23 cellular contexts compared by ENCODE assay signal in the genomic region with DNA sequence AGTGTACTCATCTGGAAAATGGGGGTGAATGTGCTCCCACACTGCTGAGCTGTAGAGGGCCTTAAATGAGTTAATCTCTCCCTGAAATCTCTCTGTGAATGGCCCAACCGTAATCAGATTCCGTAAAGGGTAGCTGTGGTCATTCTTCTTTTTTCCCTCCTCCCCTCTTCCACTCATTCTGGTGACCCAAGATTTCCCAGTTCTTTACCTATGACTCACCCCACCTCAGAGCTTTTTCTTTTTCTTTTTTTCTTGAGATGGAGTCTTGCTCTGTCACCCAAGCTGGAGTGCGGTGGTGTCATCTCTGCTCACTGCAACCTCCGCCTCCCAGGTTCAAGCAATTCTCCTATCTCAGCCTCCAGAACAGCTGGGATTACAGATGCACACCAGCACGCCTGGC. TPM values are rescaled to one million over a fixed set of nuclear protein-coding genes. Genes with fewer than 3 reads are reported as not detected.
A peak's percentile ranks its signal among the peaks of the same experiment; 100 is the strongest.
DNase-seq lines count a peak whose midpoint lies in the region; ATAC-seq and TF ChIP-seq lines count a peak whose summit lies in the region.
"Had no signal": no experiment of that assay in that cellular context is flagged by ENCODE, and none has a peak within 500 bp of the region (broad histone marks: within the 10 kb centered on the region; RNA-seq: fewer than 3 reads in every experiment).

No MANE protein-coding gene starts in this region.

- H3K36me3 Mint-ChIP-seq in endodermal cell (ENCODE audit: low read depth), result no peaks in the 10 kb centered on the region
- H3K36me3 Mint-ChIP-seq: T-cell had no signal

- H3K9ac ChIP-seq in endodermal cell (ENCODE audit: extremely low read depth, low read length, poor library complexity, severe bottlenecking), result no peak overlapping the region
- H3K9ac ChIP-seq: BLaER1, KMS-11 had no signal

- TF ChIP-seq CTCF in endodermal cell (conservative IDR thresholded peaks at IDR 0.05), result no peak

- H3K4me1 ChIP-seq in endodermal cell (ENCODE audit: control insufficient read depth, insufficient read depth, low read length), result no peaks in the 10 kb centered on the region
- H3K4me1 ChIP-seq: BLaER1, Caco-2 had no signal

- H3K4me3 Mint-ChIP-seq in endodermal cell, result no peak overlapping the region
- H3K4me3 Mint-ChIP-seq: CD4-positive, alpha-beta T cell; GM23338; T-cell had no signal

- H3K27me3 Mint-ChIP-seq in endodermal cell (ENCODE audit: insufficient read depth), result peaks cover 15% of the 10 kb centered on the region

- WGBS in endodermal cell (ENCODE audit: insufficient coverage in 1 of 2, insufficient read length in 1 of 2), 2 experiments, result 92 to 94% methylated on average over 3 to 5 of the region's 5 CpGs

- H3K9me3 Mint-ChIP-seq in endodermal cell, result no peaks in the 10 kb centered on the region
- H3K9me3 Mint-ChIP-seq: CD4-positive, alpha-beta T cell; T-cell had no signal

- H3K27ac ChIP-seq in endodermal cell (ENCODE audit: low read depth, low read length), result no peak overlapping the region
- H3K27ac ChIP-seq: BLaER1, KMS-11 had no signal

- H3K9me3 ChIP-seq in endodermal cell (ENCODE audit: control insufficient read depth, low read length), result no peaks in the 10 kb centered on the region
- H3K9me3 ChIP-seq: BLaER1, Caco-2 had no signal

- peak overlapping the region; percentile 11 for H3K27ac Mint-ChIP-seq in endodermal cell
- H3K27ac Mint-ChIP-seq: CD4-positive, alpha-beta T cell; GM23338; T-cell had no signal

- no peaks in the 10 kb centered on the region for H3K27me3 ChIP-seq in endodermal cell (ENCODE audit: control insufficient read depth, insufficient read depth, low read length, poor library complexity, severe bottlenecking)
- H3K27me3 ChIP-seq: BLaER1 had no signal

- ATAC-seq in HG03439 (IDR thresholded peaks at IDR 0.05; ENCODE audit: unreplicated experiment) (no peak), left ventricle myocardium superior (no peak)
- ATAC-seq: GM23338, T-cell had no signal

- intact Hi-C loops in left ventricle myocardium superior (cut with micrococcal nuclease), result no loop called here

- peak; percentile 33 for DNase-seq in H4 (ENCODE audit: low spot score)
- DNase-seq in NCI-H226, result peak; percentile 48
- DNase-seq in endodermal cell, result no peak
- peak; percentile 18 for DNase-seq in renal cortical epithelial cell (ENCODE audit: low read depth)
- no peak for DNase-seq in NCI-H345 treated with DMSO at 0.1 percent for 48 hours (lab: John Stamatoyannopoulos, UW; ENCODE audit: unreplicated experiment)
- DNase-seq in islet precursor cell, result no peak
- no peak for DNase-seq in left ventricle myocardium superior
- DNase-seq: ACHN; Caco-2; CD4-positive, alpha-beta T cell; DND-41; NCI-H1694; NCI-H2081; NCI-H2171; NCI-H446; NCI-H526 treated with DMSO at 0.1 percent for 48 hours; SIG-M5; T-cell had no signal

- no peak overlapping the region for H3K4me3 ChIP-seq in endodermal cell (ENCODE audit: low read length)
- H3K4me3 ChIP-seq: BLaER1, GM23338 had no signal

- H3K4me1 Mint-ChIP-seq in endodermal cell, result peaks cover 4% of the 10 kb centered on the region
- H3K4me1 Mint-ChIP-seq: GM23338, T-cell had no signal

- no peaks in the 10 kb centered on the region for H3K36me3 ChIP-seq in endodermal cell (ENCODE audit: control insufficient read depth, insufficient read depth, low read length)
- H3K36me3 ChIP-seq: BLaER1 had no signal

RNA-seq across cellular contexts. Expression of a gene that starts 33.3 kb away (rescaled TPM):
- total RNA-seq in H4 (2014; rRNA removed; shearing (Covaris generic)), result not detected in 2 replicates
- total RNA-seq in endodermal cell (under 1 TPM; 0.13 to 0.40 TPM), renal cortical epithelial cell (0.45 and 1.0 TPM in 2 replicates), left ventricle myocardium superior (0.94 TPM)
- polyA plus RNA-seq in endodermal cell (2013, experiment 1 of 2), result 0.04 TPM
- under 0.01 TPM for polyA plus RNA-seq in endodermal cell (2013, experiment 2 of 2)
- total RNA-seq: G401 had no signal

RNA-seq across cellular contexts. Expression of a gene that starts 43.3 kb away (rescaled TPM):
- total RNA-seq in H4 (2014; rRNA removed; shearing (Covaris generic)), result not detected in 2 replicates
- not detected for total RNA-seq in endodermal cell
- polyA plus RNA-seq in endodermal cell (2013, experiment 1 of 2), result not detected
- not detected for polyA plus RNA-seq in endodermal cell (2013, experiment 2 of 2)
- not detected in 2 replicates for total RNA-seq in renal cortical epithelial cell
- not detected for total RNA-seq in left ventricle myocardium superior
- total RNA-seq: Caco-2; CD4-positive, alpha-beta T cell; G401; GM23338; T-cell had no signal
- polyA plus RNA-seq: GM23338 had no signal

Comparison
In these comparisons a context has a peak if more than half of its experiments do, and no peak if none do; other contexts are left out.
1. DNase-seq: peak in H4 (single experiment), NCI-H226 (single experiment) and renal cortical epithelial cell (single experiment); none in endodermal cell (single experiment), NCI-H345 treated with DMSO at 0.1 percent for 48 hours (single experiment), islet precursor cell (single experiment) and left ventricle myocardium superior (single experiment).